8 cellular contexts compared by ENCODE assay signal in genomic region chr3:75192065-75192658, GRCh38.
A peak's percentile ranks its signal among the peaks of the same experiment; 100 is the strongest.
DNase-seq lines count a peak whose midpoint lies in the region; ATAC-seq, FAIRE-seq and TF ChIP-seq lines count a peak whose summit lies in the region.

No MANE protein-coding gene starts in this region.

- no peaks in the 10 kb centered on the region for H3K36me3 Mint-ChIP-seq in astrocyte (ENCODE audit: low read depth, unreplicated experiment)

- no peak overlapping the region for H3K27ac Mint-ChIP-seq in astrocyte (ENCODE audit: unreplicated experiment)

- no peaks in the 10 kb centered on the region for H3K4me1 Mint-ChIP-seq in astrocyte (ENCODE audit: low read depth, unreplicated experiment)

- no peak overlapping the region for H3K4me3 Mint-ChIP-seq in astrocyte (ENCODE audit: unreplicated experiment)

- H3K4me1 ChIP-seq in astrocyte (ENCODE audit: insufficient read depth, low read length): no peaks in the 10 kb centered on the region

- TF ChIP-seq CTCF in BJ (IDR thresholded peaks at IDR 0.05; ENCODE audit: insufficient read depth, low read depth, low read length): peak; percentile 91
- TF ChIP-seq CTCF in astrocyte (IDR thresholded peaks at IDR 0.05; ENCODE audit: insufficient read depth, low read depth, low read length): peak; percentile 78

- H3K4me3 ChIP-seq in BJ (ENCODE audit: low read depth, low read length) (no peak overlapping the region), astrocyte (ENCODE audit: insufficient read depth, low read depth, low read length) (no peak overlapping the region)

- no peaks in the 10 kb centered on the region for H3K9me3 Mint-ChIP-seq in astrocyte (ENCODE audit: unreplicated experiment)

- H3K27me3 ChIP-seq in BJ (ENCODE audit: control insufficient read depth, insufficient read depth, low read length): peaks cover 1% of the 10 kb centered on the region; the same call in 1 of the 2 replicates
- no peaks in the 10 kb centered on the region for H3K27me3 ChIP-seq in astrocyte (ENCODE audit: insufficient read depth, low read length)

- no peak overlapping the region for H3K9ac ChIP-seq in astrocyte (ENCODE audit: low read length)

- CTCF ChIA-PET in BJ (lab: Yijun Ruan, JAX): interaction anchor here (0.6 to 2.4 kb wide), 13 partner anchors 8 to 452 kb away, joined by 3 to 16 read pairs (median 4); no protein-coding TSS in a partner anchor

- H3K27me3 Mint-ChIP-seq in astrocyte (ENCODE audit: low read depth, unreplicated experiment): no peaks in the 10 kb centered on the region

- H3K4me2 ChIP-seq in astrocyte (ENCODE audit: low read length): no peak overlapping the region

- no peak overlapping the region for H3K27ac ChIP-seq in astrocyte (ENCODE audit: low read depth, low read length)

- no peaks in the 10 kb centered on the region for H3K9me3 ChIP-seq in astrocyte (ENCODE audit: insufficient read depth, low read depth, low read length)

- ATAC-seq in GM18517 (IDR thresholded peaks at IDR 0.05; ENCODE audit: unreplicated experiment) (peak; percentile 82), HG03460 (IDR thresholded peaks at IDR 0.05; ENCODE audit: unreplicated experiment) (peak; percentile 65), SK-N-SH treated with all-trans-retinoic acid at 6 μM for 48 hours (0 out of 3 replicates have a peak, but pooled peaks have one; percentile 51), left lobe of liver (peak; percentile 89), GM19455 (IDR thresholded peaks at IDR 0.05; ENCODE audit: unreplicated experiment) (no peak)

- H3K79me2 ChIP-seq in astrocyte (ENCODE audit: insufficient read depth, low read length): no peaks in the 10 kb centered on the region

- POLR2A ChIA-PET in BJ (lab: Charles Lee): no interaction called here

- no peaks in the 10 kb centered on the region for H3K36me3 ChIP-seq in BJ (ENCODE audit: control insufficient read depth, insufficient read depth, low read length)
- no peaks in the 10 kb centered on the region for H3K36me3 ChIP-seq in astrocyte (ENCODE audit: insufficient read depth, low read length)

- no peak overlapping the region for H2AFZ ChIP-seq in astrocyte (ENCODE audit: low read depth, low read length)

- no peaks in the 10 kb centered on the region for H4K20me1 ChIP-seq in astrocyte (ENCODE audit: insufficient read depth, low read length)

- FAIRE-seq in astrocyte (lab: Jason Lieb, UNC): no peak

- DNase-seq in BJ (ENCODE audit: low read depth) (peak; percentile 0), astrocyte (ENCODE audit: low read depth) (no peak), left lobe of liver (ENCODE audit: low spot score) (no peak)
- DNase-seq in stimulated activated CD8-positive, alpha-beta memory T cell treated with anti-CD3 and anti-CD28 coated beads, Interleukin-4, amount 100 ng/mL, for 24 hours (ENCODE audit: low read depth): peak; percentile 2

TF ChIP-seq in SK-N-SH treated with all-trans-retinoic acid at 6 μM for 48 hours, 23 proteins besides CTCF, POLR2A, EP300 and RAD21:
- no peak for TF ChIP-seq ZFP30 (CRISPR knock-in tag; IDR thresholded peaks at IDR 0.05)
- TF ChIP-seq, protein P1, sequence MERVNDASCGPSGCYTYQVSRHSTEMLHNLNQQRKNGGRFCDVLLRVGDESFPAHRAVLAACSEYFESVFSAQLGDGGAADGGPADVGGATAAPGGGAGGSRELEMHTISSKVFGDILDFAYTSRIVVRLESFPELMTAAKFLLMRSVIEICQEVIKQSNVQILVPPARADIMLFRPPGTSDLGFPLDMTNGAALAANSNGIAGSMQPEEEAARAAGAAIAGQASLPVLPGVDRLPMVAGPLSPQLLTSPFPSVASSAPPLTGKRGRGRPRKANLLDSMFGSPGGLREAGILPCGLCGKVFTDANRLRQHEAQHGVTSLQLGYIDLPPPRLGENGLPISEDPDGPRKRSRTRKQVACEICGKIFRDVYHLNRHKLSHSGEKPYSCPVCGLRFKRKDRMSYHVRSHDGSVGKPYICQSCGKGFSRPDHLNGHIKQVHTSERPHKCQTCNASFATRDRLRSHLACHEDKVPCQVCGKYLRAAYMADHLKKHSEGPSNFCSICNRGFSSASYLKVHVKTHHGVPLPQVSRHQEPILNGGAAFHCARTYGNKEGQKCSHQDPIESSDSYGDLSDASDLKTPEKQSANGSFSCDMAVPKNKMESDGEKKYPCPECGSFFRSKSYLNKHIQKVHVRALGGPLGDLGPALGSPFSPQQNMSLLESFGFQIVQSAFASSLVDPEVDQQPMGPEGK (CRISPR knock-in tag; IDR thresholded peaks at IDR 0.05; ENCODE audit: borderline replicate concordance): no peak
- TF ChIP-seq, protein P2, sequence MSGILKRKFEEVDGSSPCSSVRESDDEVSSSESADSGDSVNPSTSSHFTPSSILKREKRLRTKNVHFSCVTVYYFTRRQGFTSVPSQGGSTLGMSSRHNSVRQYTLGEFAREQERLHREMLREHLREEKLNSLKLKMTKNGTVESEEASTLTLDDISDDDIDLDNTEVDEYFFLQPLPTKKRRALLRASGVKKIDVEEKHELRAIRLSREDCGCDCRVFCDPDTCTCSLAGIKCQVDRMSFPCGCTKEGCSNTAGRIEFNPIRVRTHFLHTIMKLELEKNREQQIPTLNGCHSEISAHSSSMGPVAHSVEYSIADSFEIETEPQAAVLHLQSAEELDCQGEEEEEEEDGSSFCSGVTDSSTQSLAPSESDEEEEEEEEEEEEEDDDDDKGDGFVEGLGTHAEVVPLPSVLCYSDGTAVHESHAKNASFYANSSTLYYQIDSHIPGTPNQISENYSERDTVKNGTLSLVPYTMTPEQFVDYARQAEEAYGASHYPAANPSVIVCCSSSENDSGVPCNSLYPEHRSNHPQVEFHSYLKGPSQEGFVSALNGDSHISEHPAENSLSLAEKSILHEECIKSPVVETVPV (CRISPR knock-in tag; IDR thresholded peaks at IDR 0.05): no peak
- TF ChIP-seq POU6F1 (CRISPR knock-in tag; IDR thresholded peaks at IDR 0.05; ENCODE audit: borderline replicate concordance, low read depth): no peak
- TF ChIP-seq ARNTL (CRISPR knock-in tag; IDR thresholded peaks at IDR 0.05; ENCODE audit: borderline replicate concordance, low read depth): no peak
- TF ChIP-seq RARB (CRISPR knock-in tag; IDR thresholded peaks at IDR 0.05): no peak
- no peak for TF ChIP-seq CSDC2 (CRISPR knock-in tag; IDR thresholded peaks at IDR 0.05)
- TF ChIP-seq ZFP3 (CRISPR knock-in tag; IDR thresholded peaks at IDR 0.05): no peak

Comparison
In these comparisons a context has a peak if more than half of its experiments do, and no peak if none do; other contexts are left out.
1. DNase-seq: peak in BJ (single experiment) and stimulated activated CD8-positive, alpha-beta memory T cell treated with anti-CD3 and anti-CD28 coated beads, Interleukin-4, amount 100 ng/mL, for 24 hours (single experiment); none in astrocyte (single experiment) and left lobe of liver (single experiment).